ENCODE assay signal across 8 cellular contexts in the genomic region with DNA sequence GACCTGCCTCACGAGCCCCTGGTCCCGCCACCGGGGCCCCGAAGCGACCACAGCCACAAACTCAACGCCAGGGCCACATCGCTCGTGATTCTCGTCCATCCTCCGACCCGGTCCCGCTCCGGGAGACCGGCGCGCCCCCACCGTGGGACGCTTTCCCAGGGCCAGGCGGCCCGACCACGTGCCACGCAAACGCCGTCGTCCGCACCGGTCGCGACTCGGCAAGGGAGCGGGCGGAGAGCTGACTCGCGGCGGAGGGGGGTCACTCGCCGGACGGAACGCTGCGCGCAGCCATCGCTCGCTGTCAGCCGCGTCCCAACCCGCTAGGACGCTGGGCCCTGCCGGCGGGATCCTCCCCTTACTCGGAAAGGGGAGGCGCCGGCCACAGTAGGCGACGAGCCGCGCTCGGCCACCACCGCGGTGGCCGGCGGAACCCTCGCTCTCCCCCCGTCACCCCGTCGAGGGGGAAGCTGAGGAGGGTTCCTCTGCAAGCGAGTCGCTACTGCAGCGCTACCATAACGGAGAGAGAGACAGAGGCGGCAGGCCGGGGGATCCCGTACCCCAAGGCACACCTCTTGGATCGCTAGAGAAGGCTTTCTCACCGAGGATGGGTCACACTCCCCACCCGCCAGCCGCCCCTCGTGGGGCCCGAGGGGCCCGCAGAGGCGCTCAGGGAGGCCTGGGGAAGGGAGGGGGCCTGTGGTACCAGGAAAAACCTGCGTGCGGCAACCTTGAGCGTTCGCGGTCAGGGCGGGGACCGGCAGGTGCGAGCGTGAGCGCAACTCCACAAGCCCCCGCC.
DNase-seq lines count a peak whose midpoint lies in the region; ATAC-seq, FAIRE-seq and TF ChIP-seq lines count a peak whose summit lies in the region.

No MANE protein-coding gene starts in this region.

- H3K4me3 ChIP-seq in heart right ventricle (peak overlapping the region in 9 of 10 donors; percentile 10 to 41 (median 32)), HepG2 (replicated peaks in 1 of 3; ENCODE audit: insufficient read depth in 1 of 3, low read depth in 2 of 3, low read length in 3 of 3) (no peak overlapping the region)

- H3K4me3 Mint-ChIP-seq in activated naive CD8-positive, alpha-beta T cell = peak overlapping the region; percentile 51
- H3K4me3 Mint-ChIP-seq in stimulated activated naive CD8-positive, alpha-beta T cell treated with anti-CD3 and anti-CD28 coated beads, Interleukin-15, amount 100 ng/mL, for 72 hours = peak overlapping the region; percentile 75 to 77

- in situ Hi-C loops in HepG2 (cut with HindIII; ENCODE audit: extremely low pct_ligation_motif_present, low pct_unique_long_range_greater_than_20kb) = no loop called here

- H3K27ac ChIP-seq in heart right ventricle = no peak overlapping the region
- no peak overlapping the region for H3K27ac ChIP-seq in HepG2 (ENCODE audit: extremely low read length, insufficient read depth, low read length)

- TF ChIP-seq EP300 in HepG2 (IDR thresholded peaks at IDR 0.05; ENCODE audit: low read depth in 2 of 2, low read length in 2 of 2) (no peak), HepG2 (CRISPR knock-in tag; IDR thresholded peaks at IDR 0.05; ENCODE audit: borderline replicate concordance) (no peak)

- H3K9me3 ChIP-seq in heart right ventricle (no peaks in the 10 kb centered on the region), HepG2 (ENCODE audit: low read length) (no peaks in the 10 kb centered on the region; the same call in none of the 2 replicates)

- H4K20me1 ChIP-seq in HepG2 (ENCODE audit: insufficient read depth, low read length) = no peaks in the 10 kb centered on the region

- peaks cover 19 to 59% (median 48%) of the 10 kb centered on the region in 7 donors for H3K27me3 ChIP-seq in heart right ventricle
- H3K27me3 ChIP-seq in HepG2 (ENCODE audit: control insufficient read depth in 1 of 2, insufficient read depth in 2 of 2, low read length in 2 of 2) = no peaks in the 10 kb centered on the region; a peak in 1 of 5 replicates

- no peak overlapping the region for H3K9ac ChIP-seq in HepG2 (ENCODE audit: insufficient read depth, low read depth, low read length)

- intact Hi-C loops in heart right ventricle (cut with DNase I) (no loop called here), Right ventricle myocardium superior (cut with DNase I) (no loop called here), HepG2 (cut with micrococcal nuclease; ENCODE audit: unreplicated experiment) (no loop called here)

- H3K27ac Mint-ChIP-seq in activated naive CD8-positive, alpha-beta T cell = no peak overlapping the region
- H3K27ac Mint-ChIP-seq in stimulated activated naive CD8-positive, alpha-beta T cell treated with anti-CD3 and anti-CD28 coated beads, Interleukin-15, amount 100 ng/mL, for 72 hours = no peak overlapping the region

- no peak overlapping the region for H2AFZ ChIP-seq in HepG2 (ENCODE audit: low read length)

- POLR2A ChIA-PET in HepG2 (lab: Yijun Ruan, JAX) = no interaction called here

- H3K79me2 ChIP-seq in HepG2 (ENCODE audit: insufficient read depth, low read length) = no peaks in the 10 kb centered on the region

- TF ChIP-seq POLR2A in HepG2 (IDR thresholded peaks at IDR 0.05; ENCODE audit: insufficient read depth in 1 of 2, low read depth in 2 of 2, low read length in 2 of 2) = no peak

- H3K4me1 Mint-ChIP-seq in activated naive CD8-positive, alpha-beta T cell (ENCODE audit: low read depth) = peaks cover 23% of the 10 kb centered on the region
- H3K4me1 Mint-ChIP-seq in stimulated activated naive CD8-positive, alpha-beta T cell treated with anti-CD3 and anti-CD28 coated beads, Interleukin-15, amount 100 ng/mL, for 72 hours = peaks cover 10% of the 10 kb centered on the region

- peaks cover 0 to 18% (median 7%) of the 10 kb centered on the region in 9 donors for H3K4me1 ChIP-seq in heart right ventricle
- no peaks in the 10 kb centered on the region for H3K4me1 ChIP-seq in HepG2 (ENCODE audit: insufficient read depth, low read length)

- no peak overlapping the region for H3K4me2 ChIP-seq in HepG2 (ENCODE audit: low read depth, low read length)

- TF ChIP-seq RAD21 in HepG2 (CRISPR knock-in tag; IDR thresholded peaks at IDR 0.05) = no peak

- ATAC-seq in heart right ventricle = peak in 3 of 8 donors; percentile 4 to 39 (median 21)
- no peak for ATAC-seq in Right ventricle myocardium superior (ENCODE audit: poor library complexity)
- ATAC-seq in HepG2 = no peak; the same call in 2 of the 3 replicates
- ATAC-seq in stimulated activated naive CD8-positive, alpha-beta T cell treated with anti-CD3 and anti-CD28 coated beads, Interleukin-15, amount 100 ng/mL, for 72 hours = peak; percentile 82
- no peak for ATAC-seq in HG03460 (IDR thresholded peaks at IDR 0.05; ENCODE audit: unreplicated experiment)
- no peak for ATAC-seq in HG03521 (IDR thresholded peaks at IDR 0.05; ENCODE audit: unreplicated experiment)

- CTCF ChIA-PET in HepG2 (lab: Yijun Ruan, JAX; ENCODE audit: low intra/inter-chr PET ratio, low total read pairs) = no interaction called here

- WGBS in heart right ventricle, 2 donors = 5 to 6% methylated on average over 90 to 91 of the region's 91 CpGs
- 85% methylated on average over 88 of the region's 91 CpGs for WGBS in HepG2 (ENCODE audit: low lambda C conversion rate)

- no peak for FAIRE-seq in HepG2 (lab: Jason Lieb, UNC)

- no peaks in the 10 kb centered on the region for H3K9me3 Mint-ChIP-seq in activated naive CD8-positive, alpha-beta T cell (ENCODE audit: low read depth)
- H3K9me3 Mint-ChIP-seq in stimulated activated naive CD8-positive, alpha-beta T cell treated with anti-CD3 and anti-CD28 coated beads, Interleukin-15, amount 100 ng/mL, for 72 hours = no peaks in the 10 kb centered on the region

- H3K36me3 Mint-ChIP-seq in activated naive CD8-positive, alpha-beta T cell = peaks cover 3% of the 10 kb centered on the region

- peaks cover 4% of the 10 kb centered on the region for H3K27me3 Mint-ChIP-seq in activated naive CD8-positive, alpha-beta T cell
- peaks cover 45% of the 10 kb centered on the region for H3K27me3 Mint-ChIP-seq in stimulated activated naive CD8-positive, alpha-beta T cell treated with anti-CD3 and anti-CD28 coated beads, Interleukin-15, amount 100 ng/mL, for 72 hours

- TF ChIP-seq CTCF in heart right ventricle (IDR thresholded peaks at IDR 0.05) = no peak
- TF ChIP-seq CTCF in HepG2 (CRISPR knock-in tag; IDR thresholded peaks at IDR 0.05) = no peak

- DNase-seq in heart right ventricle = peak in 1 of 2 donors; percentile 13
- no peak for DNase-seq in Right ventricle myocardium superior
- no peak for DNase-seq in HepG2 (ENCODE audit: low spot score)
- DNase-seq in stimulated activated naive CD8-positive, alpha-beta T cell treated with anti-CD3 and anti-CD28 coated beads, Interleukin-15, amount 100 ng/mL, for 72 hours = peak; percentile 40 to 60
- DNase-seq in NCI-H1417 treated with DMSO at 0.1 percent for 48 hours (lab: John Stamatoyannopoulos, UW) = no peak

- H3K36me3 ChIP-seq in heart right ventricle (no peaks in the 10 kb centered on the region), HepG2 (replicated peaks in 1 of 2; ENCODE audit: control insufficient read depth in 1 of 2, insufficient read depth in 2 of 2, low read length in 2 of 2) (no peaks in the 10 kb centered on the region)

- no TSS peak for BruUV-seq in HepG2 (replicated peaks; lab: Mats Ljungman, UMichigan)

TF ChIP-seq in HepG2, 621 proteins besides CTCF, POLR2A, EP300 and RAD21:
- no peak for TF ChIP-seq ZNF350 (CRISPR knock-in tag; IDR thresholded peaks at IDR 0.05; ENCODE audit: borderline replicate concordance, low read depth)
- TF ChIP-seq BRD4 (CRISPR knock-in tag; IDR thresholded peaks at IDR 0.05) = no peak
- TF ChIP-seq PAX8 (CRISPR knock-in tag; IDR thresholded peaks at IDR 0.05; ENCODE audit: borderline replicate concordance) = no peak
- TF ChIP-seq ZNF557 (CRISPR knock-in tag; IDR thresholded peaks at IDR 0.05) = no peak
- 0 out of 2 replicates have a peak, but pooled peaks have one; percentile 48 for TF ChIP-seq PCBP1 (IDR thresholded peaks at IDR 0.05; ENCODE audit: borderline replicate concordance, low read depth, low read length)
- TF ChIP-seq DR1 (CRISPR knock-in tag; IDR thresholded peaks at IDR 0.05) = no peak
- TF ChIP-seq, protein P1, sequence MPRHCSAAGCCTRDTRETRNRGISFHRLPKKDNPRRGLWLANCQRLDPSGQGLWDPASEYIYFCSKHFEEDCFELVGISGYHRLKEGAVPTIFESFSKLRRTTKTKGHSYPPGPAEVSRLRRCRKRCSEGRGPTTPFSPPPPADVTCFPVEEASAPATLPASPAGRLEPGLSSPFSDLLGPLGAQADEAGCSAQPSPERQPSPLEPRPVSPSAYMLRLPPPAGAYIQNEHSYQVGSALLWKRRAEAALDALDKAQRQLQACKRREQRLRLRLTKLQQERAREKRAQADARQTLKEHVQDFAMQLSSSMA (CRISPR knock-in tag; IDR thresholded peaks at IDR 0.05) = no peak
- no peak for TF ChIP-seq FLYWCH1 (CRISPR knock-in tag; IDR thresholded peaks at IDR 0.05)
- TF ChIP-seq IRF2 (CRISPR knock-in tag; IDR thresholded peaks at IDR 0.05) = no peak
- TF ChIP-seq SATB2 (CRISPR knock-in tag; IDR thresholded peaks at IDR 0.05) = no peak
- no peak for TF ChIP-seq GATAD1 (CRISPR knock-in tag; IDR thresholded peaks at IDR 0.05)
- no peak for TF ChIP-seq NFE2 (CRISPR knock-in tag; IDR thresholded peaks at IDR 0.05)
- peak; percentile 89 for TF ChIP-seq HNRNPK (IDR thresholded peaks at IDR 0.05; ENCODE audit: low read depth, low read length, poor library complexity, severe bottlenecking)
- no peak for TF ChIP-seq ZNF136 (CRISPR knock-in tag; IDR thresholded peaks at IDR 0.05; ENCODE audit: low read depth)
- no peak for TF ChIP-seq RXRA (CRISPR knock-in tag; IDR thresholded peaks at IDR 0.05)

Comparison
In these comparisons a context has a peak if more than half of its experiments do, and no peak if none do; other contexts are left out.
1. DNase-seq: peak in stimulated activated naive CD8-positive, alpha-beta T cell treated with anti-CD3 and anti-CD28 coated beads, Interleukin-15, amount 100 ng/mL, for 72 hours (2 of 2); none in Right ventricle myocardium superior (single experiment), HepG2 (single experiment) and NCI-H1417 treated with DMSO at 0.1 percent for 48 hours (single experiment).
2. H3K4me3 ChIP-seq: peak in heart right ventricle (9 of 10); none in HepG2 (0 of 3).